Comparison of ENCODE assay signal across 16 cellular contexts in genomic region chr15:77853008-77853328, GRCh38.
DNase-seq lines count a peak whose midpoint lies in the region; ATAC-seq and TF ChIP-seq lines count a peak whose summit lies in the region.
"Had no signal": no experiment of that assay in that cellular context is flagged by ENCODE, and none has a peak within 500 bp of the region (broad histone marks: within the 10 kb centered on the region; RNA-seq: fewer than 3 reads in every experiment).

No MANE protein-coding gene starts in this region.

- H3K79me2 ChIP-seq in hepatocyte, result no peaks in the 10 kb centered on the region

- peak overlapping the region; percentile 46 for H3K4me3 ChIP-seq in SK-N-MC
- no peak overlapping the region for H3K4me3 ChIP-seq in transverse colon
- H3K4me3 ChIP-seq in hepatocyte, result no peak overlapping the region
- H3K4me3 ChIP-seq: A549 had no signal

- no peak for TF ChIP-seq CTCF in nephron progenitor cell (IDR thresholded peaks at IDR 0.05)
- peak in 1 of 5 experiments; percentile 12 for TF ChIP-seq CTCF in transverse colon (IDR thresholded peaks at IDR 0.05)
- no peak for TF ChIP-seq CTCF in hepatocyte (IDR thresholded peaks at IDR 0.05; ENCODE audit: poor library complexity)

- no peak for TF ChIP-seq EP300 in transverse colon (IDR thresholded peaks at IDR 0.05; ENCODE audit: low read depth)

- H3K4me2 ChIP-seq in hepatocyte, result no peak overlapping the region
- H3K4me2 ChIP-seq: A549 had no signal

- no peak for DNase-seq in SK-N-MC (ENCODE audit: low read depth, low spot score)
- DNase-seq in islet precursor cell, result peak; percentile 71
- no peak for DNase-seq in nephron progenitor cell
- peak; percentile 53 for DNase-seq in transverse colon
- DNase-seq in NCI-H1105 treated with DMSO at 0.1 percent for 48 hours (lab: John Stamatoyannopoulos, UW), result no peak
- no peak for DNase-seq in NAMALWA (ENCODE audit: low spot score)
- DNase-seq in hepatocyte (ENCODE audit: low spot score), result no peak
- DNase-seq: BE2C; CD4-positive, alpha-beta memory T cell; DMS79; HCEC 1CT; HFFc6; IMR-90 had no signal

- H3K9me3 Mint-ChIP-seq in nephron progenitor cell, result peaks cover 30% of the 10 kb centered on the region

- H3K9me3 ChIP-seq in SK-N-MC (ENCODE audit: low read depth, low read length), result no peaks in the 10 kb centered on the region
- H3K9me3 ChIP-seq in transverse colon, result peaks cover 0 to 7% of the 10 kb centered on the region in 2 donors
- no peaks in the 10 kb centered on the region for H3K9me3 ChIP-seq in hepatocyte (ENCODE audit: low read depth)
- H3K9me3 ChIP-seq: BE2C had no signal

- H3K27me3 Mint-ChIP-seq in nephron progenitor cell (ENCODE audit: low read depth, poor library complexity), result peaks cover 11% of the 10 kb centered on the region

- H3K27ac ChIP-seq in SK-N-MC (no peak overlapping the region), transverse colon (peak overlapping the region; percentile 41 to 77 (median 70)), hepatocyte (no peak overlapping the region)
- H3K27ac ChIP-seq: A549, C4-2B had no signal

- H3K4me1 ChIP-seq in transverse colon (peaks cover 3 to 15% (median 13%) of the 10 kb centered on the region in 4 donors), hepatocyte (ENCODE audit: insufficient read depth) (peaks cover 10% of the 10 kb centered on the region)
- H3K4me1 ChIP-seq: A549 had no signal

- no peak for ATAC-seq in GM18519 (IDR thresholded peaks at IDR 0.05; ENCODE audit: low FRiP score, unreplicated experiment)

- H3K27me3 ChIP-seq in transverse colon, result peaks cover 7% of the 10 kb centered on the region
- no peaks in the 10 kb centered on the region for H3K27me3 ChIP-seq in hepatocyte
- H3K27me3 ChIP-seq: BE2C had no signal

- peak overlapping the region; percentile 31 for H3K27ac Mint-ChIP-seq in nephron progenitor cell
- H3K27ac Mint-ChIP-seq: CD4-positive, alpha-beta memory T cell; HFFc6 had no signal

- peaks cover 10% of the 10 kb centered on the region for H3K36me3 Mint-ChIP-seq in nephron progenitor cell (ENCODE audit: low read depth)
- H3K36me3 Mint-ChIP-seq: CD4-positive, alpha-beta memory T cell had no signal

- no peak overlapping the region for H3K9ac ChIP-seq in SK-N-MC (ENCODE audit: insufficient read length)

- in situ Hi-C loops in transverse colon (cut with MboI; ENCODE audit: low pct_ligation_motif_present in 1 of 4, low pct_unique_long_range_greater_than_20kb in 1 of 4, low sequenced_read_pairs in 3 of 4), result no loop called here

- 43 to 49% methylated on average over 1 to 7 of the region's 7 CpGs for WGBS in transverse colon (ENCODE audit: low coverage in 1 of 2), 2 donors
- 63% methylated on average over 7 of the region's 7 CpGs for WGBS in hepatocyte (ENCODE audit: low lambda C conversion rate, missing lambda C conversion rate)

- no peak overlapping the region for H3K4me3 Mint-ChIP-seq in nephron progenitor cell
- H3K4me3 Mint-ChIP-seq: CD4-positive, alpha-beta memory T cell; HFFc6 had no signal

- intact Hi-C loops in transverse colon (cut with DNase I; ENCODE audit: low total_unique reads), result no loop called here

- H2AFZ ChIP-seq in hepatocyte, result no peak overlapping the region

- no peaks in the 10 kb centered on the region for H3K9me2 ChIP-seq in hepatocyte (replicated peaks; ENCODE audit: insufficient read depth)

- no peak for TF ChIP-seq POLR2A in transverse colon (IDR thresholded peaks at IDR 0.05)

- peaks cover 51% of the 10 kb centered on the region for H3K4me1 Mint-ChIP-seq in nephron progenitor cell
- H3K4me1 Mint-ChIP-seq: CD4-positive, alpha-beta memory T cell had no signal

- H3K36me3 ChIP-seq in SK-N-MC (ENCODE audit: insufficient read depth, low read length) (no peaks in the 10 kb centered on the region), transverse colon (no peaks in the 10 kb centered on the region), hepatocyte (replicated peaks; ENCODE audit: insufficient read depth, low read depth) (no peaks in the 10 kb centered on the region)
- H3K36me3 ChIP-seq: BE2C had no signal

- H4K20me1 ChIP-seq in hepatocyte (ENCODE audit: insufficient read depth, poor library complexity, severe bottlenecking), result no peaks in the 10 kb centered on the region

Comparison
In these comparisons a context has a peak if more than half of its experiments do, and no peak if none do; other contexts are left out.
1. DNase-seq: peak in islet precursor cell (single experiment) and transverse colon (single experiment); none in SK-N-MC (single experiment), nephron progenitor cell (single experiment), NCI-H1105 treated with DMSO at 0.1 percent for 48 hours (single experiment), NAMALWA (single experiment) and hepatocyte (single experiment).
2. H3K27ac ChIP-seq: peak in transverse colon (4 of 4); none in SK-N-MC (single experiment) and hepatocyte (single experiment).